In genomic region chr12:67151891-67152290, GRCh38 we compare ENCODE assay signal across 16 cellular contexts.
"Had no signal": no experiment of that assay in that cellular context is flagged by ENCODE, and none has a peak within 500 bp of the region (broad histone marks: within the 10 kb centered on the region; RNA-seq: fewer than 3 reads in every experiment).

No MANE protein-coding gene starts in this region.

- H3K4me1 ChIP-seq: adrenal gland had no signal

- ATAC-seq: effector memory CD8-positive, alpha-beta T cell; naive thymus-derived CD4-positive, alpha-beta T cell; right cardiac atrium had no signal

- DNase-seq: activated CD4-positive, alpha-beta memory T cell treated with anti-CD3 and anti-CD28 coated beads, Interleukin-2, amount 10 ng/mL, durations not matched to agents 7 days and 5 days; activated naive CD4-positive, alpha-beta T cell; adrenal gland; effector memory CD8-positive, alpha-beta T cell; naive thymus-derived CD4-positive, alpha-beta T cell; posterior cingulate gyrus; right cardiac atrium; stimulated activated CD4-positive, alpha-beta T cell treated with anti-CD3 and anti-CD28 coated beads, Interleukin-2, amount 100 ng/mL, for 48 hours; T1000 had no signal

- H3K4me1 Mint-ChIP-seq: central memory CD8-positive, alpha-beta T cell had no signal

- H3K36me3 Mint-ChIP-seq: brain; naive thymus-derived CD4-positive, alpha-beta T cell had no signal

- H3K9me3 Mint-ChIP-seq: activated CD4-positive, alpha-beta memory T cell treated with anti-CD3 and anti-CD28 coated beads, Interleukin-2, amount 10 ng/mL, durations not matched to agents 7 days and 5 days; activated T-helper 1 cell treated with anti-CD3 and anti-CD28 coated beads, Interleukin-12 subunit alpha, Interleukin-12 subunit beta, Interleukin-2, Interleukin-4 antibody, amounts not matched to agents 30 ng/mL and 10 ng/mL and 1 ng/mL, durations not matched to agents 14 hours and 24 hours and 36 hours; central memory CD8-positive, alpha-beta T cell; effector memory CD8-positive, alpha-beta T cell; stimulated activated naive CD8-positive, alpha-beta T cell treated with anti-CD3 and anti-CD28 coated beads, Interleukin-15, Interleukin-2, amounts not matched to agents 100 ng/mL and 50 ng/mL, for 24 hours had no signal

- H3K4me3 ChIP-seq: adrenal gland, lung had no signal

- H3K9me3 ChIP-seq: adrenal gland, neutrophil had no signal

- H3K36me3 ChIP-seq: adrenal gland, neutrophil had no signal

- H3K27ac Mint-ChIP-seq: activated CD4-positive, alpha-beta memory T cell treated with anti-CD3 and anti-CD28 coated beads, Interleukin-2, amount 10 ng/mL, durations not matched to agents 7 days and 5 days; activated T-helper 1 cell treated with anti-CD3 and anti-CD28 coated beads, Interleukin-12 subunit alpha, Interleukin-12 subunit beta, Interleukin-2, Interleukin-4 antibody, amounts not matched to agents 30 ng/mL and 10 ng/mL and 1 ng/mL, durations not matched to agents 14 hours and 24 hours and 36 hours; brain; naive thymus-derived CD4-positive, alpha-beta T cell had no signal

- H3K27ac ChIP-seq: adrenal gland, neutrophil, VCaP had no signal

- H3K4me3 Mint-ChIP-seq: activated CD4-positive, alpha-beta memory T cell treated with anti-CD3 and anti-CD28 coated beads, Interleukin-2, amount 10 ng/mL, durations not matched to agents 7 days and 5 days; activated T-helper 1 cell treated with anti-CD3 and anti-CD28 coated beads, Interleukin-12 subunit alpha, Interleukin-12 subunit beta, Interleukin-2, Interleukin-4 antibody, amounts not matched to agents 30 ng/mL and 10 ng/mL and 1 ng/mL, durations not matched to agents 14 hours and 24 hours and 36 hours; brain; central memory CD8-positive, alpha-beta T cell; effector memory CD8-positive, alpha-beta T cell; naive thymus-derived CD4-positive, alpha-beta T cell; stimulated activated naive CD8-positive, alpha-beta T cell treated with anti-CD3 and anti-CD28 coated beads, Interleukin-15, Interleukin-2, amounts not matched to agents 100 ng/mL and 50 ng/mL, for 24 hours had no signal
